Comparison of ENCODE assay signal across 11 cellular contexts in the genomic region with DNA sequence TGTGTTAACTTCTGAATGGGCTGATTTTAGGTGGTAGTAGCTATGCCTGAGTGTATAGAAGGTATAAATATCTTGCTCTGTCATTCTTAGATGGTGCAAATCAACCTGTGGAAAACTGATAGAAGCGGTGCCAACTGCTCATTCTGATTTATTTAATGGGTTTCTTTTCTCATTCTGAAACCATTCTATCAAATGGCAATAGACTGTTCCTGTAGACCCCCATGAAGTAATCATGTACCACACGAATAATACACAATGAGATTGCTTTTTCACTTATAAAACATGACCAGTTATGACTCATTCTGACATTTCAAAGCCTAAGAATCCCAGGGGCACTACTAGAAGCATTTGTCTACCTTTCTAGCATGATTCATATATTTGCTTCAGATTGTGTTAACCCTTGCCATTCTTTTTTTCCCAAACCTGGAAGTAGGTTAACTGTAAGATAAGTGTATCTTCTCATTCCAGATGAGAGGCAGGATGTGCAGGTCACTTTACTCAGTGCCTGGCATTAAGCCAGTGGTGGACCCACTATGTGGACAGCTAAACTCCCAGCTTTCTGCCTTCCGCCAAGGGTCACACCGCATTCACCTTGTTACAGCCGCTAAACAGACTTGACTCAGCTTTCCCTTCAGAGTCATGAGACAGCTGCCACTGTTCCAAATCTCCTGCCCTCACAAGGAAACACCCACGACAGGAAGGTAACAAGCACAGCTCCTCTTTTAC. TPM values are rescaled to one million over a fixed set of nuclear protein-coding genes. Genes with fewer than 3 reads are reported as not detected.
A peak's percentile ranks its signal among the peaks of the same experiment; 100 is the strongest.
DNase-seq lines count a peak whose midpoint lies in the region; ATAC-seq and TF ChIP-seq lines count a peak whose summit lies in the region.
"Had no signal": no experiment of that assay in that cellular context is flagged by ENCODE, and none has a peak within 500 bp of the region (broad histone marks: within the 10 kb centered on the region; RNA-seq: fewer than 3 reads in every experiment).

No MANE protein-coding gene starts in this region.

- H3K36me3 Mint-ChIP-seq in activated CD8-positive, alpha-beta T cell treated with anti-CD3 and anti-CD28 coated beads for 36 hours (ENCODE audit: low read depth) = no peaks in the 10 kb centered on the region
- H3K36me3 Mint-ChIP-seq in activated CD8-positive, alpha-beta T cell treated with anti-CD3 and anti-CD28 coated beads, Interleukin-2, amount 10 ng/mL, durations not matched to agents 7 days and 5 days (ENCODE audit: low read depth) = no peaks in the 10 kb centered on the region
- H3K36me3 Mint-ChIP-seq in activated CD4-positive, alpha-beta memory T cell treated with anti-CD3 and anti-CD28 coated beads for 36 hours = no peaks in the 10 kb centered on the region
- no peaks in the 10 kb centered on the region for H3K36me3 Mint-ChIP-seq in stimulated activated naive CD8-positive, alpha-beta T cell treated with anti-CD3 and anti-CD28 coated beads, Interleukin-15, Interleukin-2, amounts not matched to agents 100 ng/mL and 50 ng/mL, for 24 hours (ENCODE audit: low read depth)

- H3K4me3 Mint-ChIP-seq in activated CD8-positive, alpha-beta T cell treated with anti-CD3 and anti-CD28 coated beads for 36 hours = no peak overlapping the region
- no peak overlapping the region for H3K4me3 Mint-ChIP-seq in activated CD8-positive, alpha-beta T cell treated with anti-CD3 and anti-CD28 coated beads, Interleukin-2, amount 10 ng/mL, durations not matched to agents 7 days and 5 days
- H3K4me3 Mint-ChIP-seq in activated CD4-positive, alpha-beta memory T cell treated with anti-CD3 and anti-CD28 coated beads for 36 hours = no peak overlapping the region
- no peak overlapping the region for H3K4me3 Mint-ChIP-seq in stimulated activated naive CD8-positive, alpha-beta T cell treated with anti-CD3 and anti-CD28 coated beads, Interleukin-15, Interleukin-2, amounts not matched to agents 100 ng/mL and 50 ng/mL, for 24 hours

- no peaks in the 10 kb centered on the region for H3K9me3 Mint-ChIP-seq in activated CD8-positive, alpha-beta T cell treated with anti-CD3 and anti-CD28 coated beads for 36 hours
- no peaks in the 10 kb centered on the region for H3K9me3 Mint-ChIP-seq in activated CD8-positive, alpha-beta T cell treated with anti-CD3 and anti-CD28 coated beads, Interleukin-2, amount 10 ng/mL, durations not matched to agents 7 days and 5 days (ENCODE audit: insufficient read depth)
- H3K9me3 Mint-ChIP-seq in activated CD4-positive, alpha-beta memory T cell treated with anti-CD3 and anti-CD28 coated beads for 36 hours = no peaks in the 10 kb centered on the region
- no peaks in the 10 kb centered on the region for H3K9me3 Mint-ChIP-seq in stimulated activated naive CD8-positive, alpha-beta T cell treated with anti-CD3 and anti-CD28 coated beads, Interleukin-15, Interleukin-2, amounts not matched to agents 100 ng/mL and 50 ng/mL, for 24 hours

- TF ChIP-seq CTCF in activated CD8-positive, alpha-beta T cell treated with anti-CD3 and anti-CD28 coated beads for 36 hours (IDR thresholded peaks at IDR 0.05) = no peak
- no peak for TF ChIP-seq CTCF in fibroblast of villous mesenchyme (IDR thresholded peaks at IDR 0.05; ENCODE audit: insufficient read depth, low read depth, low read length)
- no peak for TF ChIP-seq CTCF in dorsolateral prefrontal cortex (IDR thresholded peaks at IDR 0.05 in 54 of 56, conservative IDR thresholded peaks at IDR 0.05 in 2 of 56; ENCODE audit: low read depth in 1 of 56, partially characterized antibody in 56 of 56)

- H3K4me1 Mint-ChIP-seq in activated CD8-positive, alpha-beta T cell treated with anti-CD3 and anti-CD28 coated beads for 36 hours (ENCODE audit: low read depth) = peaks cover 18% of the 10 kb centered on the region
- no peaks in the 10 kb centered on the region for H3K4me1 Mint-ChIP-seq in activated CD8-positive, alpha-beta T cell treated with anti-CD3 and anti-CD28 coated beads, Interleukin-2, amount 10 ng/mL, durations not matched to agents 7 days and 5 days (ENCODE audit: low read depth)
- peaks cover 24% of the 10 kb centered on the region for H3K4me1 Mint-ChIP-seq in activated CD4-positive, alpha-beta memory T cell treated with anti-CD3 and anti-CD28 coated beads for 36 hours (ENCODE audit: low read depth)
- H3K4me1 Mint-ChIP-seq in stimulated activated naive CD8-positive, alpha-beta T cell treated with anti-CD3 and anti-CD28 coated beads, Interleukin-15, Interleukin-2, amounts not matched to agents 100 ng/mL and 50 ng/mL, for 24 hours (ENCODE audit: low read depth) = peaks cover 22% of the 10 kb centered on the region

- H3K27ac Mint-ChIP-seq in activated CD8-positive, alpha-beta T cell treated with anti-CD3 and anti-CD28 coated beads for 36 hours = peak overlapping the region; percentile 85
- H3K27ac Mint-ChIP-seq in activated CD8-positive, alpha-beta T cell treated with anti-CD3 and anti-CD28 coated beads, Interleukin-2, amount 10 ng/mL, durations not matched to agents 7 days and 5 days = no peak overlapping the region
- H3K27ac Mint-ChIP-seq in activated CD4-positive, alpha-beta memory T cell treated with anti-CD3 and anti-CD28 coated beads for 36 hours = peak overlapping the region; percentile 91
- H3K27ac Mint-ChIP-seq in stimulated activated naive CD8-positive, alpha-beta T cell treated with anti-CD3 and anti-CD28 coated beads, Interleukin-15, Interleukin-2, amounts not matched to agents 100 ng/mL and 50 ng/mL, for 24 hours = peak overlapping the region; percentile 87

- CTCF ChIA-PET in activated CD8-positive, alpha-beta T cell treated with anti-CD3 and anti-CD28 coated beads for 36 hours (lab: Charles Lee) = interaction anchor here (0.6 to 1.5 kb wide), 8 partner anchors 9 to 262 kb away, joined by 3 to 8 read pairs (median 3); no protein-coding TSS in a partner anchor
- CTCF ChIA-PET in activated CD8-positive, alpha-beta T cell treated with anti-CD3 and anti-CD28 coated beads, Interleukin-2, amount 10 ng/mL, durations not matched to agents 7 days and 5 days (lab: Charles Lee) = interaction anchor here (0.7 to 1.4 kb wide), 4 partner anchors 8 to 116 kb away, joined by 3 to 4 read pairs (median 3); no protein-coding TSS in a partner anchor
- CTCF ChIA-PET in activated CD4-positive, alpha-beta memory T cell treated with anti-CD3 and anti-CD28 coated beads for 36 hours (lab: Charles Lee) = interaction anchor here (0.9 to 20.9 kb wide), 4 partner anchors 8 to 75 kb away, joined by 3 to 509 read pairs (median 6); no protein-coding TSS in a partner anchor

- POLR2A ChIA-PET in activated CD8-positive, alpha-beta T cell treated with anti-CD3 and anti-CD28 coated beads for 36 hours (lab: Charles Lee) = interaction anchor here (1.1 kb wide), 1 partner anchor 14 kb away, joined by 3 read pairs; no protein-coding TSS in a partner anchor
- POLR2A ChIA-PET in activated CD8-positive, alpha-beta T cell treated with anti-CD3 and anti-CD28 coated beads, Interleukin-2, amount 10 ng/mL, durations not matched to agents 7 days and 5 days (lab: Charles Lee) = no interaction called here
- POLR2A ChIA-PET in activated CD4-positive, alpha-beta memory T cell treated with anti-CD3 and anti-CD28 coated beads for 36 hours (lab: Charles Lee) = interaction anchor here (0.8 to 1.8 kb wide), 3 partner anchors 11 to 73 kb away, joined by 3 to 13 read pairs (median 12); no protein-coding TSS in a partner anchor

- H3K4me3 ChIP-seq in fibroblast of villous mesenchyme (ENCODE audit: low read depth, low read length) = no peak overlapping the region
- no peak overlapping the region for H3K4me3 ChIP-seq in dorsolateral prefrontal cortex
- H3K4me3 ChIP-seq: BLaER1 had no signal

- peaks cover 10% of the 10 kb centered on the region for H3K27me3 Mint-ChIP-seq in activated CD8-positive, alpha-beta T cell treated with anti-CD3 and anti-CD28 coated beads for 36 hours
- H3K27me3 Mint-ChIP-seq in activated CD8-positive, alpha-beta T cell treated with anti-CD3 and anti-CD28 coated beads, Interleukin-2, amount 10 ng/mL, durations not matched to agents 7 days and 5 days (ENCODE audit: low read depth) = peaks cover 9% of the 10 kb centered on the region
- H3K27me3 Mint-ChIP-seq in activated CD4-positive, alpha-beta memory T cell treated with anti-CD3 and anti-CD28 coated beads for 36 hours = peaks cover 14% of the 10 kb centered on the region
- H3K27me3 Mint-ChIP-seq in stimulated activated naive CD8-positive, alpha-beta T cell treated with anti-CD3 and anti-CD28 coated beads, Interleukin-15, Interleukin-2, amounts not matched to agents 100 ng/mL and 50 ng/mL, for 24 hours = peaks cover 13% of the 10 kb centered on the region

- intact Hi-C loops in activated CD8-positive, alpha-beta T cell treated with anti-CD3 and anti-CD28 coated beads for 36 hours (cut with micrococcal nuclease) = no loop called here
- intact Hi-C loops in activated CD4-positive, alpha-beta memory T cell treated with anti-CD3 and anti-CD28 coated beads for 36 hours (cut with micrococcal nuclease) = loop anchor here (1.0 to 2.0 kb wide), 4 partner anchors 13 to 72 kb away; a partner anchor contains a TSS
- intact Hi-C loops in dorsolateral prefrontal cortex (cut with DNase I) = no loop called here

- ATAC-seq in activated CD8-positive, alpha-beta T cell treated with anti-CD3 and anti-CD28 coated beads for 36 hours = peak; percentile 92
- ATAC-seq in activated CD8-positive, alpha-beta T cell treated with anti-CD3 and anti-CD28 coated beads, Interleukin-2, amount 10 ng/mL, durations not matched to agents 7 days and 5 days = no peak

- peaks cover 0 to 9% (median 0%) of the 10 kb centered on the region in 45 donors for H3K27me3 ChIP-seq in dorsolateral prefrontal cortex
- H3K27me3 ChIP-seq: BLaER1 had no signal

- DNase-seq in activated CD8-positive, alpha-beta T cell treated with anti-CD3 and anti-CD28 coated beads for 36 hours = peak; percentile 74
- no peak for DNase-seq in activated CD8-positive, alpha-beta T cell treated with anti-CD3 and anti-CD28 coated beads, Interleukin-2, amount 10 ng/mL, durations not matched to agents 7 days and 5 days
- DNase-seq in activated CD4-positive, alpha-beta memory T cell treated with anti-CD3 and anti-CD28 coated beads for 36 hours = peak; percentile 75
- DNase-seq in fibroblast of villous mesenchyme (ENCODE audit: low read depth) (peak; percentile 20), dorsolateral prefrontal cortex (no peak), NCI-H446 (lab: John Stamatoyannopoulos, UW) (no peak)
- DNase-seq in effector CD8-positive, alpha-beta T cell (lab: John Stamatoyannopoulos, UW) = no peak
- DNase-seq: midbrain, WERI-Rb-1 had no signal

- no peak overlapping the region for H3K27ac ChIP-seq in dorsolateral prefrontal cortex
- H3K27ac ChIP-seq: BLaER1, WERI-Rb-1 had no signal

RNA-seq across cellular contexts. Expression of a gene that starts 16.4 kb away (rescaled TPM):
- 1 to 10 TPM; 3.1 to 3.4 TPM for total RNA-seq in activated CD8-positive, alpha-beta T cell treated with anti-CD3 and anti-CD28 coated beads for 36 hours
- under 1 TPM; 0.34 to 0.39 TPM for total RNA-seq in activated CD8-positive, alpha-beta T cell treated with anti-CD3 and anti-CD28 coated beads, Interleukin-2, amount 10 ng/mL, durations not matched to agents 7 days and 5 days
- 1 to 10 TPM; 1.4 to 1.5 TPM for total RNA-seq in activated CD4-positive, alpha-beta memory T cell treated with anti-CD3 and anti-CD28 coated beads for 36 hours
- total RNA-seq in fibroblast of villous mesenchyme = not detected in 2 replicates
- 1 to 10 TPM in 116 of 120 experiments, under 1 TPM in 4; 0.57 to 6.4 (median 2.4) TPM for total RNA-seq in dorsolateral prefrontal cortex

RNA-seq across cellular contexts. Expression of a gene that starts 19.7 kb away (rescaled TPM):
- total RNA-seq in activated CD8-positive, alpha-beta T cell treated with anti-CD3 and anti-CD28 coated beads for 36 hours = not detected
- total RNA-seq in activated CD8-positive, alpha-beta T cell treated with anti-CD3 and anti-CD28 coated beads, Interleukin-2, amount 10 ng/mL, durations not matched to agents 7 days and 5 days = not detected
- total RNA-seq in activated CD4-positive, alpha-beta memory T cell treated with anti-CD3 and anti-CD28 coated beads for 36 hours = not detected
- total RNA-seq in fibroblast of villous mesenchyme (not detected in 2 replicates), dorsolateral prefrontal cortex (1 to 10 TPM in 15 of 120 experiments, under 1 TPM in 31, not detected in 74; 0.27 to 2.1 (median 0.73) TPM)

RNA-seq across cellular contexts. Expression of a gene that starts 24.5 kb away (rescaled TPM):
- total RNA-seq in activated CD8-positive, alpha-beta T cell treated with anti-CD3 and anti-CD28 coated beads for 36 hours = 1 to 10 TPM; 4.8 to 5.9 TPM
- 10 to 100 TPM; 14.8 to 15.0 TPM for total RNA-seq in activated CD8-positive, alpha-beta T cell treated with anti-CD3 and anti-CD28 coated beads, Interleukin-2, amount 10 ng/mL, durations not matched to agents 7 days and 5 days
- total RNA-seq in activated CD4-positive, alpha-beta memory T cell treated with anti-CD3 and anti-CD28 coated beads for 36 hours = 10 to 100 TPM; 10.4 to 10.7 TPM
- total RNA-seq in fibroblast of villous mesenchyme (1.3 TPM in 2 replicates), dorsolateral prefrontal cortex (1 to 10 TPM in 108 of 120 experiments, under 1 TPM in 12; 0.55 to 4.2 (median 1.7) TPM)

RNA-seq across cellular contexts. Expression of a gene that starts 37.5 kb away (rescaled TPM):
- total RNA-seq in activated CD8-positive, alpha-beta T cell treated with anti-CD3 and anti-CD28 coated beads for 36 hours = 1 to 10 TPM; 1.2 to 2.4 TPM
- under 1 TPM; 0.47 to 0.63 TPM for total RNA-seq in activated CD8-positive, alpha-beta T cell treated with anti-CD3 and anti-CD28 coated beads, Interleukin-2, amount 10 ng/mL, durations not matched to agents 7 days and 5 days
- total RNA-seq in activated CD4-positive, alpha-beta memory T cell treated with anti-CD3 and anti-CD28 coated beads for 36 hours = 1 to 10 TPM in 1 of 2 experiments, under 1 TPM in 1; 0.53 to 1.3 TPM
- total RNA-seq in fibroblast of villous mesenchyme = not detected in 2 replicates
- 10 to 100 TPM in 7 of 120 experiments, 1 to 10 TPM in 108, under 1 TPM in 5; 0.39 to 16.5 (median 3.9) TPM for total RNA-seq in dorsolateral prefrontal cortex

RNA-seq across cellular contexts. Expression of a gene that starts 47.9 kb away (rescaled TPM):
- 100 to 1,000 TPM in 1 of 2 experiments, 10 to 100 TPM in 1; 98.4 to 107 TPM for total RNA-seq in activated CD8-positive, alpha-beta T cell treated with anti-CD3 and anti-CD28 coated beads for 36 hours
- 100 to 1,000 TPM; 104 to 116 TPM for total RNA-seq in activated CD8-positive, alpha-beta T cell treated with anti-CD3 and anti-CD28 coated beads, Interleukin-2, amount 10 ng/mL, durations not matched to agents 7 days and 5 days
- 100 to 1,000 TPM; 175 to 180 TPM for total RNA-seq in activated CD4-positive, alpha-beta memory T cell treated with anti-CD3 and anti-CD28 coated beads for 36 hours
- total RNA-seq in fibroblast of villous mesenchyme = 27.4 and 33.7 TPM in 2 replicates
- total RNA-seq in dorsolateral prefrontal cortex = 100 to 1,000 TPM; 128 to 301 (median 209) TPM

Comparison
In these comparisons a context has a peak if more than half of its experiments do, and no peak if none do; other contexts are left out.
1. DNase-seq: peak in activated CD8-positive, alpha-beta T cell treated with anti-CD3 and anti-CD28 coated beads for 36 hours (single experiment), activated CD4-positive, alpha-beta memory T cell treated with anti-CD3 and anti-CD28 coated beads for 36 hours (single experiment) and fibroblast of villous mesenchyme (single experiment); none in activated CD8-positive, alpha-beta T cell treated with anti-CD3 and anti-CD28 coated beads, Interleukin-2, amount 10 ng/mL, durations not matched to agents 7 days and 5 days (single experiment), dorsolateral prefrontal cortex (0 of 10), effector CD8-positive, alpha-beta T cell (single experiment) and NCI-H446 (0 of 2).